Comparison of ENCODE assay signal across 21 cellular contexts in genomic region chr10:78433063-78433717, GRCh38.
DNase-seq lines count a peak whose midpoint lies in the region; ATAC-seq and TF ChIP-seq lines count a peak whose summit lies in the region.
"Had no signal": no experiment of that assay in that cellular context is flagged by ENCODE, and none has a peak within 500 bp of the region (broad histone marks: within the 10 kb centered on the region; RNA-seq: fewer than 3 reads in every experiment).

No MANE protein-coding gene starts in this region.

- H3K4me3 ChIP-seq in SK-N-MC (no peak overlapping the region), osteoblast (ENCODE audit: insufficient read depth, low read length) (no peak overlapping the region), mucosa of descending colon (no peak overlapping the region)
- H3K4me3 ChIP-seq: ascending aorta, colonic mucosa, ovary had no signal

- ATAC-seq in Right ventricle myocardium superior (ENCODE audit: poor library complexity) (peak; percentile 44), GM19023 (IDR thresholded peaks at IDR 0.05; ENCODE audit: unreplicated experiment) (no peak), mucosa of descending colon (no peak)

- no peaks in the 10 kb centered on the region for H3K79me2 ChIP-seq in osteoblast (ENCODE audit: insufficient read depth, low read length)

- H3K9ac ChIP-seq in SK-N-MC (ENCODE audit: insufficient read length), result peak overlapping the region; percentile 63

- H3K27ac ChIP-seq in C4-2B, result peak overlapping the region; percentile 46
- H3K27ac ChIP-seq in SK-N-MC, result peak overlapping the region; percentile 92
- H3K27ac ChIP-seq in osteoblast (ENCODE audit: low read depth, low read length), result no peak overlapping the region
- H3K27ac ChIP-seq: colonic mucosa, epithelial cell of prostate, ovary had no signal

- H3K9me3 ChIP-seq in SK-N-MC (ENCODE audit: low read depth, low read length), result no peaks in the 10 kb centered on the region
- no peaks in the 10 kb centered on the region for H3K9me3 ChIP-seq in osteoblast (ENCODE audit: low read depth, low read length)
- H3K9me3 ChIP-seq in mucosa of descending colon, result no peaks in the 10 kb centered on the region
- H3K9me3 ChIP-seq: ascending aorta, colonic mucosa, ovary had no signal

- H3K4me1 ChIP-seq in osteoblast (ENCODE audit: insufficient read depth, low read length) (no peaks in the 10 kb centered on the region), mucosa of descending colon (ENCODE audit: low read depth) (no peaks in the 10 kb centered on the region)
- H3K4me1 ChIP-seq: colonic mucosa had no signal

- DNase-seq in SK-N-MC (ENCODE audit: low read depth, low spot score) (peak; percentile 22), Right ventricle myocardium superior (peak; percentile 64), osteoblast (ENCODE audit: insufficient read length, low spot score, missing footprints) (no peak), SIG-M5 treated with dmso at 0.1 percent for 504 hours (lab: John Stamatoyannopoulos, UW; ENCODE audit: unreplicated experiment) (no peak), ecto neural progenitor cell (ENCODE audit: low spot score) (no peak), mucosa of descending colon (no peak)
- DNase-seq: ACHN; activated CD8-positive, alpha-beta memory T cell treated with anti-CD3 and anti-CD28 coated beads, Interleukin-2, amount 50 U/mL, for 48 hours; activated naive CD4-positive, alpha-beta T cell treated with Interleukin-2 at 50 U/mL for 16 hours; CD4-positive, alpha-beta memory T cell; colonic mucosa; KG1; NCI-H1105; NK-92 treated with Interleukin-12 subunit alpha and Interleukin-12 subunit beta, amount 100 ng/mL, for 24 hours; stimulated activated naive CD4-positive, alpha-beta T cell; T-helper 2 cell had no signal

- intact Hi-C loops in Right ventricle myocardium superior (cut with DNase I) (no loop called here), mucosa of descending colon (cut with DNase I, micrococcal nuclease) (no loop called here)

- H4K20me1 ChIP-seq in osteoblast (ENCODE audit: insufficient read depth, low read length), result no peaks in the 10 kb centered on the region

- H2AFZ ChIP-seq in osteoblast (ENCODE audit: low read length), result peak overlapping the region; percentile 61

- no peak overlapping the region for H3K4me2 ChIP-seq in osteoblast (ENCODE audit: insufficient read depth, low read length)

- TF ChIP-seq CTCF in C4-2B (conservative IDR thresholded peaks at IDR 0.05) (no peak), osteoblast (IDR thresholded peaks at IDR 0.05; ENCODE audit: extremely low read depth, low read depth, low read length) (no peak), mucosa of descending colon (IDR thresholded peaks at IDR 0.05) (no peak)

- no peaks in the 10 kb centered on the region for H3K36me3 ChIP-seq in SK-N-MC (ENCODE audit: insufficient read depth, low read length)
- H3K36me3 ChIP-seq in osteoblast (ENCODE audit: insufficient read depth, low read length), result no peaks in the 10 kb centered on the region
- no peaks in the 10 kb centered on the region for H3K36me3 ChIP-seq in mucosa of descending colon (ENCODE audit: low read depth)
- H3K36me3 ChIP-seq: ascending aorta, colonic mucosa, ovary had no signal

- H3K27me3 ChIP-seq in osteoblast (ENCODE audit: insufficient read depth, low read length), result peaks cover 32% of the 10 kb centered on the region
- H3K27me3 ChIP-seq: ascending aorta, colonic mucosa, ovary had no signal

Comparison
In these comparisons a context has a peak if more than half of its experiments do, and no peak if none do; other contexts are left out.
1. DNase-seq: peak in SK-N-MC (single experiment) and Right ventricle myocardium superior (single experiment); none in osteoblast (single experiment), SIG-M5 treated with dmso at 0.1 percent for 504 hours (single experiment), ecto neural progenitor cell (single experiment) and mucosa of descending colon (0 of 3).